In the genomic region with DNA sequence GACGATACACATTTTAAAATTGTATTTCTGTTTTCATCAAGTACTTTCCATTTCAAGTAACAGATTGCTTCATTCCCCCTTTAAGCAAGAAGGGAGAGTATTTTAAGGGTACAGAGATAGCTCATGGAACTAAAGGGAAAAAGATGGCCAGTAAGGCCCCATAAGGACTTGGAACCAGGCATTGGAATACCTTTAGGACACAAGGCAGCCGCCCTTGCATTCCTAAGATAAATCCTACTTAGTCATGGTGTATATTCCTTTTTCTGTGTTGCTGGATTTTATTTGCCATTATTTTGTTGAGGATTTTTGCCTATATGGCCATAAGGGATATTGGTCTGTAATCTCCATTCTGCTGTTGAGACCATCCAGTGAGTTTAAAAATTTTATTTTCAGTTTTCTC, we compare ENCODE assay signal across 25 cellular contexts.
"Had no signal": no experiment of that assay in that cellular context is flagged by ENCODE, and none has a peak within 500 bp of the region (broad histone marks: within the 10 kb centered on the region; RNA-seq: fewer than 3 reads in every experiment).

No MANE protein-coding gene starts in this region.

- H3K27ac Mint-ChIP-seq: dendritic cell treated with granulocyte-macrophage colony-stimulating factor and Interleukin-4, amounts not matched to agents 40 ng/mL and 50 ng/mL, for 4 days; immature natural killer cell; natural killer cell; stimulated activated memory B cell treated with anti-CD40 and anti-IgM and Interleukin-4, amounts not matched to agents 10 μg/mL and 1 μg/mL and 100 μg/mL, for 72 hours; type B pancreatic cell had no signal

- H3K36me3 ChIP-seq: colonic mucosa, ovary had no signal

- H3K36me3 Mint-ChIP-seq: immature natural killer cell, natural killer cell, type B pancreatic cell had no signal

- H3K27me3 ChIP-seq: colonic mucosa, esophagus muscularis mucosa, ovary, sigmoid colon, spleen, testis, tibial artery had no signal

- H3K4me3 ChIP-seq: colonic mucosa, esophagus muscularis mucosa, ovary, psoas muscle, sigmoid colon, skin epidermis, spleen, testis, tibial artery had no signal

- DNase-seq: colonic mucosa; effector CD8-positive, alpha-beta T cell; hypothalamus; immature natural killer cell; natural killer cell; occipital lobe; ovary; posterior cingulate gyrus; psoas muscle; right cardiac atrium; sigmoid colon; spleen; stimulated activated CD4-positive, alpha-beta T cell treated with anti-CD3 and anti-CD28 coated beads, Interleukin-4, amount 100 ng/mL, for 4 hours; stimulated activated naive CD8-positive, alpha-beta T cell treated with anti-CD3 and anti-CD28 coated beads, Interleukin-15, Interleukin-2, amounts not matched to agents 100 U/mL and 50 U/mL, for 24 hours; substantia nigra; testis; tibial artery had no signal

- H3K9me3 ChIP-seq: colonic mucosa, esophagus muscularis mucosa, ovary, psoas muscle, sigmoid colon, spleen, testis, tibial artery had no signal

- H3K4me1 ChIP-seq: colonic mucosa, spleen, testis had no signal

- H3K4me3 Mint-ChIP-seq: dendritic cell treated with granulocyte-macrophage colony-stimulating factor and Interleukin-4, amounts not matched to agents 40 ng/mL and 50 ng/mL, for 4 days; immature natural killer cell; natural killer cell; stimulated activated memory B cell treated with anti-CD40 and anti-IgM and Interleukin-4, amounts not matched to agents 10 μg/mL and 1 μg/mL and 100 μg/mL, for 72 hours; type B pancreatic cell had no signal

- H3K9me3 Mint-ChIP-seq: dendritic cell treated with granulocyte-macrophage colony-stimulating factor and Interleukin-4, amounts not matched to agents 40 ng/mL and 50 ng/mL, for 4 days; immature natural killer cell; natural killer cell; stimulated activated memory B cell treated with anti-CD40 and anti-IgM and Interleukin-4, amounts not matched to agents 10 μg/mL and 1 μg/mL and 100 μg/mL, for 72 hours; type B pancreatic cell had no signal

- H3K27me3 Mint-ChIP-seq: dendritic cell treated with granulocyte-macrophage colony-stimulating factor and Interleukin-4, amounts not matched to agents 40 ng/mL and 50 ng/mL, for 4 days; stimulated activated memory B cell treated with anti-CD40 and anti-IgM and Interleukin-4, amounts not matched to agents 10 μg/mL and 1 μg/mL and 100 μg/mL, for 72 hours; type B pancreatic cell had no signal

- ATAC-seq: natural killer cell; right cardiac atrium; stimulated activated memory B cell treated with anti-CD40 and anti-IgM and Interleukin-4, amounts not matched to agents 10 μg/mL and 1 μg/mL and 100 μg/mL, for 72 hours; stimulated activated naive CD8-positive, alpha-beta T cell treated with anti-CD3 and anti-CD28 coated beads, Interleukin-15, Interleukin-2, amounts not matched to agents 100 U/mL and 50 U/mL, for 24 hours had no signal

- FAIRE-seq: endothelial cell of umbilical vein, frontal cortex, keratinocyte had no signal

- H3K27ac ChIP-seq: colonic mucosa, esophagus muscularis mucosa, ovary, psoas muscle, sigmoid colon, skin epidermis, spleen, testis, tibial artery had no signal
